ENCODE assay signal across 12 cellular contexts in the genomic region with DNA sequence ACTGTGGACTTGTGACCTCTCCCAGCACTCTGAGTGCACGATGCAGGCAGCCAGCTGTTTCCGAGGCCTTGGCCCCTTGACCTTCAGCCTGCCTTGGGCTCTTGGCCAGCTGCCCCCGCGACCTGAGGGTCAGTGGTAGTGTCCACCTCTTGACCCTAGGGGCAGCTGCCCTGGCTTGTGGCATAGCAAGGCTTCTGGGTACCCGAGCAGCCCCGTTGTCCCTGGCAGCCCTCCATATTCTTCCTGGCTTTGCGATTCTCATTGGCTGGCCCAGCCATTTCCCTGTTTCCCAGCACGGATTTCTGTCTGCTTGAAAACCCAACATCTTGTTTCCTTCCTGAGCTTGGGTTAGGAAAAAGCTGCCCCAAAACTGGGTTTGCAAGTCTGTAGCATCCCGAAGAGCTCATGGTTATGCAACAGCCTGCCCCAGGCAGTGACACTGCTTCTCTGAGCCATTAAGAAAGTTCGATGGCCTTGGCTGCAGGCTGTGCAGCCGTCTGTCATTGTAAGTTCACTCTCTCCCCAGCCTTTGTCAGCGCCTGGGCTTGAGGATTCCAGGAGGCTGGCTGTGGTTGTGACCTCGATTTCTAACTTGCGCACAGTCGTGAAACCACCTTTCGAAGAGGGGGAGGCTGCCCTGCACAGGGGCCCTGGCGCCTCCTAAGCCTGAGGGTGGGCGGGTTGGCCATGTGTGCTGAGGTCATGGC. TPM values are rescaled to one million over a fixed set of nuclear protein-coding genes. Genes with fewer than 3 reads are reported as not detected.
A peak's percentile ranks its signal among the peaks of the same experiment; 100 is the strongest.
DNase-seq lines count a peak whose midpoint lies in the region; ATAC-seq and TF ChIP-seq lines count a peak whose summit lies in the region.
"Had no signal": no experiment of that assay in that cellular context is flagged by ENCODE, and none has a peak within 500 bp of the region (broad histone marks: within the 10 kb centered on the region; RNA-seq: fewer than 3 reads in every experiment).

No MANE protein-coding gene starts in this region.

- H3K27me3 ChIP-seq in Peyer's patch: no peaks in the 10 kb centered on the region
- no peaks in the 10 kb centered on the region for H3K27me3 ChIP-seq in thoracic aorta (replicated peaks; ENCODE audit: insufficient read depth)
- H3K27me3 ChIP-seq in CD4-positive, alpha-beta T cell (ENCODE audit: control insufficient read depth, insufficient read depth, low read length): no peaks in the 10 kb centered on the region

- H3K27ac Mint-ChIP-seq in CD4-positive, alpha-beta T cell: no peak overlapping the region

- no peaks in the 10 kb centered on the region for H3K9me3 Mint-ChIP-seq in CD4-positive, alpha-beta T cell

- TF ChIP-seq CTCF in Peyer's patch (IDR thresholded peaks at IDR 0.05) (no peak), thoracic aorta (IDR thresholded peaks at IDR 0.05) (no peak)
- TF ChIP-seq CTCF in CD4-positive, alpha-beta T cell (IDR thresholded peaks at IDR 0.05): no peak

- H3K36me3 Mint-ChIP-seq in CD4-positive, alpha-beta T cell (ENCODE audit: low read depth): no peaks in the 10 kb centered on the region

- H3K9me3 ChIP-seq in Peyer's patch (no peaks in the 10 kb centered on the region), thoracic aorta (no peaks in the 10 kb centered on the region)
- no peaks in the 10 kb centered on the region for H3K9me3 ChIP-seq in CD4-positive, alpha-beta T cell (ENCODE audit: control insufficient read depth, low read length)

- H3K27ac ChIP-seq in Peyer's patch: peak overlapping the region; percentile 22 to 83 (median 74)
- H3K27ac ChIP-seq in thoracic aorta: peak overlapping the region; percentile 94 to 99
- no peak overlapping the region for H3K27ac ChIP-seq in CD4-positive, alpha-beta T cell (ENCODE audit: low read depth, low read length)

- intact Hi-C loops in CD4-positive, alpha-beta T cell (cut with DNase I, micrococcal nuclease): loop anchor here in 1 of 2 experiments (5.0 kb wide), 1 partner anchor 284 kb away; no protein-coding TSS in a partner anchor

- H3K4me1 ChIP-seq in Peyer's patch: peaks cover 0 to 45% (median 0%) of the 10 kb centered on the region in 4 donors
- H3K4me1 ChIP-seq in thoracic aorta (ENCODE audit: control insufficient read depth in 1 of 2, low read depth in 2 of 2): peaks cover 41 to 73% of the 10 kb centered on the region in 2 donors

- no peak for TF ChIP-seq POLR2A in Peyer's patch (IDR thresholded peaks at IDR 0.05)

- POLR2A ChIA-PET in CD4-positive, alpha-beta T cell (lab: Charles Lee): no interaction called here

- no peaks in the 10 kb centered on the region for H3K4me1 Mint-ChIP-seq in CD4-positive, alpha-beta T cell (ENCODE audit: low read depth)

- no peaks in the 10 kb centered on the region for H3K36me3 ChIP-seq in Peyer's patch
- peaks cover 4% of the 10 kb centered on the region for H3K36me3 ChIP-seq in thoracic aorta

- no peak overlapping the region for H3K4me3 ChIP-seq in Peyer's patch
- H3K4me3 ChIP-seq in thoracic aorta: no peak overlapping the region

- ATAC-seq in esophagus mucosa (peak; percentile 44), thoracic aorta (ENCODE audit: insufficient number of reproducible peaks, low FRiP score, low read depth) (no peak), GM21381 (IDR thresholded peaks at IDR 0.05; ENCODE audit: unreplicated experiment) (no peak), GM18519 (IDR thresholded peaks at IDR 0.05; ENCODE audit: low FRiP score, unreplicated experiment) (no peak)
- no peak for ATAC-seq in CD4-positive, alpha-beta T cell (ENCODE audit: poor library complexity)

- H3K4me3 Mint-ChIP-seq in CD4-positive, alpha-beta T cell: no peak overlapping the region

- CTCF ChIA-PET in CD4-positive, alpha-beta T cell (lab: Charles Lee): no interaction called here

- H3K27me3 Mint-ChIP-seq in CD4-positive, alpha-beta T cell: peaks cover 7% of the 10 kb centered on the region

- DNase-seq in Peyer's patch (peak in 1 of 3 donors; percentile 47), midbrain (lab: John Stamatoyannopoulos, UW) (peak; percentile 53), thoracic aorta (ENCODE audit: low spot score) (no peak), mesenteric fat pad (ENCODE audit: low spot score) (no peak)
- DNase-seq in CD4-positive, alpha-beta T cell: no peak
- DNase-seq: DMS153; Karpas-422; NCI-H526 treated with DMSO at 0.1 percent for 48 hours; stimulated activated CD4-positive, alpha-beta T cell treated with anti-CD3 and anti-CD28 coated beads, Interleukin-4, amount 100 ng/mL, for 4 hours had no signal

RNA-seq across cellular contexts. Expression of gene FBLN1, which starts 48.8 kb away (rescaled TPM):
- total RNA-seq in Peyer's patch (100 to 1,000 TPM in 3 of 4 donors, 10 to 100 TPM in 1; 29.8 to 162 (median 136) TPM), esophagus mucosa (39.5 TPM), thoracic aorta (100 to 1,000 TPM; 587 to 972 TPM), mesenteric fat pad (224 TPM)
- not detected for total RNA-seq in CD4-positive, alpha-beta T cell

Comparison
In these comparisons a context has a peak if more than half of its experiments do, and no peak if none do; other contexts are left out.
1. RNA of gene FBLN1, which starts 48.8 kb away (total RNA-seq): 587 to 972 TPM in thoracic aorta, 224 TPM in mesenteric fat pad (single experiment), 29.8 to 162 TPM in Peyer's patch and 39.5 TPM in esophagus mucosa (single experiment); not detected in CD4-positive, alpha-beta T cell; every median in the first group is over 10 times any median in the second.